In the genomic region with DNA sequence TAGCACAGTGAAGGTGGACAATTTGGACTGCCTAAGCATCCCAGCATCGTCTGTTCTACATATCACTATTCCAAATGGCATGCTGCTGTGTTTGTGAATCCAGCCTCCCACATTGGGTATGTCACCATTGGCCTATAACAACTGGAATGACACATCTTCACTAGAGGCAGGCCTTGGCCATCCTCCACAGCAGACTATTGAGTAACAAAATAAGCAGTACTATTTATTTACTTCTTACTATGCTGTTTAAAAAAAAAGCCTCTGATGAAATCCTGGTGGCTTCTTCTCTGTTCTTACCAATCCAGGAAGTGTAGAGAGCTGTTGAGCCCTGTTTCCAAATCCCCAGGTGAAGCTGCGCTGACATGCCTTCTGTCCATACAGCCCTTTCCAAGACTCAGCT, we compare ENCODE assay signal across 14 cellular contexts. TPM values are rescaled to one million over a fixed set of nuclear protein-coding genes. Genes with fewer than 3 reads are reported as not detected.
DNase-seq lines count a peak whose midpoint lies in the region; ATAC-seq and TF ChIP-seq lines count a peak whose summit lies in the region.
"Had no signal": no experiment of that assay in that cellular context is flagged by ENCODE, and none has a peak within 500 bp of the region (broad histone marks: within the 10 kb centered on the region; RNA-seq: fewer than 3 reads in every experiment).

No MANE protein-coding gene starts in this region.

- peaks cover 0 to 11% (median 0%) of the 10 kb centered on the region in 4 donors for H3K4me1 ChIP-seq in right lobe of liver

- H3K4me3 ChIP-seq in cardiac fibroblast (replicated peaks in 1 of 2; ENCODE audit: low read depth in 2 of 2, low read length in 2 of 2), result no peak overlapping the region
- no peak overlapping the region for H3K4me3 ChIP-seq in right lobe of liver

- WGBS in right lobe of liver (ENCODE audit: insufficient coverage, low coverage, low lambda C conversion rate, missing lambda C conversion rate), result 56% methylated on average over 2 of the region's 2 CpGs

- intact Hi-C loops in Right ventricle myocardium inferior (cut with DNase I) (no loop called here), cardiac septum (cut with DNase I) (no loop called here), right lobe of liver (cut with DNase I) (no loop called here), Calu3 (cut with micrococcal nuclease; ENCODE audit: unreplicated experiment) (no loop called here)

- no peak overlapping the region for H3K27ac ChIP-seq in right lobe of liver

- no peak for TF ChIP-seq CTCF in cardiac fibroblast (IDR thresholded peaks at IDR 0.05; ENCODE audit: low read depth, low read length)
- TF ChIP-seq CTCF in right lobe of liver (IDR thresholded peaks at IDR 0.05), result no peak
- TF ChIP-seq CTCF in Calu3 (IDR thresholded peaks at IDR 0.05; ENCODE audit: unreplicated experiment), result no peak

- H3K27me3 Mint-ChIP-seq in Calu3 (ENCODE audit: unreplicated experiment), result no peaks in the 10 kb centered on the region
- H3K27me3 Mint-ChIP-seq in activated CD8-positive, alpha-beta T cell treated with anti-CD3 and anti-CD28 coated beads, Interleukin-2, amount 10 ng/mL, durations not matched to agents 7 days and 5 days (ENCODE audit: low read depth), result no peaks in the 10 kb centered on the region
- H3K27me3 Mint-ChIP-seq: B cell, naive B cell had no signal

- BruUV-seq in Calu3 (replicated peaks; lab: Mats Ljungman, UMichigan), result no TSS peak

- ATAC-seq in Right ventricle myocardium inferior (peak; percentile 70), right lobe of liver (peak; percentile 89 to 99 (median 96))
- no peak for ATAC-seq in activated CD8-positive, alpha-beta T cell treated with anti-CD3 and anti-CD28 coated beads, Interleukin-2, amount 10 ng/mL, durations not matched to agents 7 days and 5 days
- ATAC-seq: activated T-cell treated with anti-CD3 and anti-CD28 coated beads, Interleukin-2, amount 50 U/mL, for 72 hours had no signal

- no peak overlapping the region for H3K27ac Mint-ChIP-seq in Calu3 (ENCODE audit: unreplicated experiment)
- no peak overlapping the region for H3K27ac Mint-ChIP-seq in activated CD8-positive, alpha-beta T cell treated with anti-CD3 and anti-CD28 coated beads, Interleukin-2, amount 10 ng/mL, durations not matched to agents 7 days and 5 days
- H3K27ac Mint-ChIP-seq: activated T-cell treated with anti-CD3 and anti-CD28 coated beads, Interleukin-2, amount 50 U/mL, for 72 hours; B cell; naive B cell had no signal

- POLR2A ChIA-PET in activated CD8-positive, alpha-beta T cell treated with anti-CD3 and anti-CD28 coated beads, Interleukin-2, amount 10 ng/mL, durations not matched to agents 7 days and 5 days (lab: Charles Lee), result no interaction called here

- H3K9me3 ChIP-seq in right lobe of liver, result no peaks in the 10 kb centered on the region

- no peaks in the 10 kb centered on the region for H3K4me1 Mint-ChIP-seq in Calu3 (ENCODE audit: low read depth, unreplicated experiment)
- no peaks in the 10 kb centered on the region for H3K4me1 Mint-ChIP-seq in activated CD8-positive, alpha-beta T cell treated with anti-CD3 and anti-CD28 coated beads, Interleukin-2, amount 10 ng/mL, durations not matched to agents 7 days and 5 days (ENCODE audit: low read depth)
- H3K4me1 Mint-ChIP-seq: B cell, naive B cell had no signal

- TF ChIP-seq POLR2A in right lobe of liver (IDR thresholded peaks at IDR 0.05), result no peak

- H3K36me3 ChIP-seq in right lobe of liver, result no peaks in the 10 kb centered on the region

- no peaks in the 10 kb centered on the region for H3K9me3 Mint-ChIP-seq in Calu3 (ENCODE audit: low read depth, unreplicated experiment)
- no peaks in the 10 kb centered on the region for H3K9me3 Mint-ChIP-seq in activated CD8-positive, alpha-beta T cell treated with anti-CD3 and anti-CD28 coated beads, Interleukin-2, amount 10 ng/mL, durations not matched to agents 7 days and 5 days (ENCODE audit: insufficient read depth)
- H3K9me3 Mint-ChIP-seq: activated T-cell treated with anti-CD3 and anti-CD28 coated beads, Interleukin-2, amount 50 U/mL, for 72 hours had no signal

- H3K4me3 Mint-ChIP-seq in Calu3 (ENCODE audit: low read depth, unreplicated experiment), result no peak overlapping the region
- H3K4me3 Mint-ChIP-seq in activated CD8-positive, alpha-beta T cell treated with anti-CD3 and anti-CD28 coated beads, Interleukin-2, amount 10 ng/mL, durations not matched to agents 7 days and 5 days, result no peak overlapping the region
- H3K4me3 Mint-ChIP-seq: activated T-cell treated with anti-CD3 and anti-CD28 coated beads, Interleukin-2, amount 50 U/mL, for 72 hours; B cell; naive B cell had no signal

- DNase-seq in Right ventricle myocardium inferior (ENCODE audit: missing footprints) (no peak), cardiac septum (ENCODE audit: low spot score) (no peak), cardiac fibroblast (ENCODE audit: low read depth in 2 of 2) (peak; percentile 70 to 83), right lobe of liver (peak in 2 of 3 donors; percentile 37 to 68), activated gamma-delta T cell treated with Interleukin-2 at 50 U/mL for 16 hours (no peak), NCI-H446 (lab: John Stamatoyannopoulos, UW) (no peak), Calu3 (no peak)
- no peak for DNase-seq in activated CD8-positive, alpha-beta T cell treated with anti-CD3 and anti-CD28 coated beads, Interleukin-2, amount 10 ng/mL, durations not matched to agents 7 days and 5 days
- DNase-seq: activated T-cell treated with anti-CD3 and anti-CD28 coated beads, Interleukin-2, amount 50 U/mL, for 72 hours; cortex of kidney; naive B cell; NCI-H1417 treated with DMSO at 0.1 percent for 48 hours; stimulated activated CD4-positive, alpha-beta T cell treated with anti-CD3 and anti-CD28 coated beads, Interleukin-4, amount 100 ng/mL, for 1 hour had no signal

- H3K27me3 ChIP-seq in right lobe of liver, result no peaks in the 10 kb centered on the region

- no peaks in the 10 kb centered on the region for H3K36me3 Mint-ChIP-seq in Calu3 (ENCODE audit: insufficient read depth, unreplicated experiment)
- H3K36me3 Mint-ChIP-seq in activated CD8-positive, alpha-beta T cell treated with anti-CD3 and anti-CD28 coated beads, Interleukin-2, amount 10 ng/mL, durations not matched to agents 7 days and 5 days (ENCODE audit: low read depth), result peaks cover 25% of the 10 kb centered on the region

- CTCF ChIA-PET in Calu3 (lab: Charles Lee), result interaction anchor here (0.9 kb wide), 1 partner anchor 13 kb away, joined by 3 read pairs; no protein-coding TSS in a partner anchor
- CTCF ChIA-PET in activated CD8-positive, alpha-beta T cell treated with anti-CD3 and anti-CD28 coated beads, Interleukin-2, amount 10 ng/mL, durations not matched to agents 7 days and 5 days (lab: Charles Lee), result no interaction called here

RNA-seq across cellular contexts. Expression of a gene that starts 30.6 kb away (rescaled TPM):
- total RNA-seq in Right ventricle myocardium inferior (not detected), cardiac septum (0.24 TPM), right lobe of liver (not detected), Calu3 (2022) (0.42 and 0.61 TPM in 2 replicates)
- total RNA-seq in activated CD8-positive, alpha-beta T cell treated with anti-CD3 and anti-CD28 coated beads, Interleukin-2, amount 10 ng/mL, durations not matched to agents 7 days and 5 days, result under 1 TPM in 1 of 2 experiments, not detected in 1; 0.18 TPM

RNA-seq across cellular contexts. Expression of a gene that starts 42.7 kb away (rescaled TPM):
- 7.0 TPM for total RNA-seq in Right ventricle myocardium inferior
- total RNA-seq in cardiac septum, result 9.7 TPM
- total RNA-seq in right lobe of liver, result 1 to 10 TPM; 4.5 to 8.6 (median 5.1) TPM
- 25.0 and 25.2 TPM in 2 replicates for total RNA-seq in Calu3 (2022)
- 10 to 100 TPM; 40.9 to 45.3 TPM for total RNA-seq in activated CD8-positive, alpha-beta T cell treated with anti-CD3 and anti-CD28 coated beads, Interleukin-2, amount 10 ng/mL, durations not matched to agents 7 days and 5 days

RNA-seq across cellular contexts. Expression of a gene that starts 43.1 kb away (rescaled TPM):
- total RNA-seq in Right ventricle myocardium inferior (5.3 TPM), cardiac septum (6.8 TPM), right lobe of liver (1 to 10 TPM; 5.4 to 7.9 (median 7.2) TPM), Calu3 (2022) (19.4 and 23.0 TPM in 2 replicates)
- 10 to 100 TPM; 17.7 to 18.5 TPM for total RNA-seq in activated CD8-positive, alpha-beta T cell treated with anti-CD3 and anti-CD28 coated beads, Interleukin-2, amount 10 ng/mL, durations not matched to agents 7 days and 5 days

Comparison
In these comparisons a context has a peak if more than half of its experiments do, and no peak if none do; other contexts are left out.
1. DNase-seq: peak in cardiac fibroblast (2 of 2) and right lobe of liver (2 of 3); none in Right ventricle myocardium inferior (single experiment), cardiac septum (single experiment), activated gamma-delta T cell treated with Interleukin-2 at 50 U/mL for 16 hours (single experiment), NCI-H446 (0 of 2), Calu3 (single experiment) and activated CD8-positive, alpha-beta T cell treated with anti-CD3 and anti-CD28 coated beads, Interleukin-2, amount 10 ng/mL, durations not matched to agents 7 days and 5 days (single experiment).